8 cellular contexts compared by ENCODE assay signal in the genomic region with DNA sequence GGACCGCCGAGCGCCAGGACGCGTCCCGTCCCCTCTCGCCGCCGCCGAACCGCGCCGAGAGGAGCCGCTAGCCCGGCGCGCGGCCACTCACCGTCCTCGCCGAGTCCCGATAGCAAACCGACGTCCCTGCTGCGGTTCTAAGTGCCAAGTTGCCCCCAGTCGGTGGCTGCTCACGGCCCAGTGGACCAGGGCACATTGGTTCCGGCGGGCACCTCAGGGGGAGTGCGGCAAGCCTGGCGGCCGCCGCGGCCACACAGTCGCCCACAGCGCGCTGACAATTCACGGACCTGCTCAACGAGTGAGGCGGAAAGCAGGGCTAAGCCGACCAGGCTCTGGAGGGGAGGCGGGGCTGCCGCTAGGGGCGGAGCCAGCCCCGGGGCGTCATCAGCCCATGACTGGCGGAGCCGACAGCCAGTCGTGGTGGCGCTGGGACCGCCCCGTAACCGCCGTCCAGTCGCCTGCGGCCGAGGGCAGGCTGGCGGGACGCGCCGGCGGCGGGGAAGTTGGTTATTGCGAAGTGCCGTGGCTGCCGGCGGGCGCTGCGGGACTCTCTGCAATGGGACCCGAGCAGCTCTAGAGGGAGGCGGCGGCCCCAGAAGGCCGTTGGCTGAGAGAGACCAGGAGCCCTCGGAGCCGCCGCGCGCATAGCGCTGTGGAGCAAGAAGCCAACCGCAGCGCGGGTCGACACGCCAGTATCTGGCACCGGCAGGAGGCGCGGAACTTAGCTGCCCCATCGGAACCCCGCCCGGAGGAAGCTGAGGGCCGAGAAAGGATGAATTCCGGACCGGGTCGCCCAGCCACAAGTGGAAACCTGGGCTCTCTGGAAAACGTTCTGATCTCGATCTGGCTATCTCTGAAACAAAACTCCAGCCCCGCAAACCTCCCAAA. TPM values are rescaled to one million over a fixed set of nuclear protein-coding genes. Genes with fewer than 3 reads are reported as not detected.
DNase-seq lines count a peak whose midpoint lies in the region; ATAC-seq, FAIRE-seq and TF ChIP-seq lines count a peak whose summit lies in the region.

A gene with protein sequence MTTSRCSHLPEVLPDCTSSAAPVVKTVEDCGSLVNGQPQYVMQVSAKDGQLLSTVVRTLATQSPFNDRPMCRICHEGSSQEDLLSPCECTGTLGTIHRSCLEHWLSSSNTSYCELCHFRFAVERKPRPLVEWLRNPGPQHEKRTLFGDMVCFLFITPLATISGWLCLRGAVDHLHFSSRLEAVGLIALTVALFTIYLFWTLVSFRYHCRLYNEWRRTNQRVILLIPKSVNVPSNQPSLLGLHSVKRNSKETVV (minus strand): TSS at position 300 of the 888 bp plus-strand sequence. CDS start 112,387 bp downstream, outside the sequence.

- no peaks in the 10 kb centered on the region for H3K4me1 ChIP-seq in kidney (ENCODE audit: control insufficient read depth in 1 of 2, insufficient read depth in 1 of 2, low read depth in 1 of 2, low read length in 2 of 2)

- no peaks in the 10 kb centered on the region for H3K9me3 ChIP-seq in kidney (ENCODE audit: control insufficient read depth in 1 of 2, low read length in 2 of 2)

- intact Hi-C loops in kidney (cut with DNase I): no loop called here

- peak within 1 kb of the TSS; percentile 59 to 80 for H3K4me3 ChIP-seq in kidney (ENCODE audit: low read length in 2 of 2)

- ATAC-seq in GM19035 (IDR thresholded peaks at IDR 0.05; ENCODE audit: unreplicated experiment) (peak; percentile 95), HG03342 (IDR thresholded peaks at IDR 0.05; ENCODE audit: unreplicated experiment) (peak; percentile 94)

- peak within 1 kb of the TSS; percentile 26 to 57 for H3K9ac ChIP-seq in kidney (ENCODE audit: low read length in 2 of 2)

- FAIRE-seq in kidney (lab: Jason Lieb, UNC): no peak

- H3K36me3 ChIP-seq in kidney (ENCODE audit: control insufficient read depth in 1 of 2, insufficient read depth in 2 of 2, low read length in 2 of 2): no peaks in the 10 kb centered on the region

- DNase-seq in AML-193 (lab: John Stamatoyannopoulos, UW): peak; percentile 93 to 94
- DNase-seq in NCI-H446 treated with DMSO at 0.1 percent for 48 hours (lab: John Stamatoyannopoulos, UW): peak; percentile 83
- DNase-seq in activated CD4-positive, alpha-beta T cell treated with anti-CD3 and anti-CD28 coated beads for 1 hour: peak; percentile 89
- peak; percentile 98 for DNase-seq in cerebellum (ENCODE audit: low spot score)
- peak; percentile 98 for DNase-seq in kidney
- peak; percentile 86 to 92 for DNase-seq in stimulated activated CD4-positive, alpha-beta T cell treated with anti-CD3 and anti-CD28 coated beads, Interleukin-15, amount 100 ng/mL, for 1 hour (ENCODE audit: low read depth in 1 of 2, low spot score in 1 of 2)

- TF ChIP-seq CTCF in kidney (IDR thresholded peaks at IDR 0.05; ENCODE audit: borderline replicate concordance, extremely low read depth, insufficient read depth): peak; percentile 11

- peak within 1 kb of the TSS; percentile 69 to 75 for H3K27ac ChIP-seq in kidney (ENCODE audit: low read depth in 2 of 2, low read length in 2 of 2)

RNA-seq across cellular contexts. Expression of the gene that starts here (rescaled TPM):
- total RNA-seq in cerebellum: 20.2 TPM
- total RNA-seq in kidney: 8.0 TPM
- polyA plus RNA-seq in kidney (ENCODE audit: insufficient read depth, low read depth, low replicate concordance): 1.5 TPM

Comparison
In these comparisons a context has a peak if more than half of its experiments do, and no peak if none do; other contexts are left out.
1. Peak in every context shown above with its lines: DNase-seq, ATAC-seq, H3K4me3 ChIP-seq and H3K27ac ChIP-seq.